ENCODE assay signal across 20 cellular contexts in genomic region chr7:591856-592628, GRCh38.
DNase-seq lines count a peak whose midpoint lies in the region; ATAC-seq, FAIRE-seq and TF ChIP-seq lines count a peak whose summit lies in the region.
"Had no signal": no experiment of that assay in that cellular context is flagged by ENCODE, and none has a peak within 500 bp of the region (broad histone marks: within the 10 kb centered on the region; RNA-seq: fewer than 3 reads in every experiment).

No MANE protein-coding gene starts in this region.

- H3K27me3 ChIP-seq in HUES6 (ENCODE audit: control insufficient read depth, insufficient read depth, low read length), result no peaks in the 10 kb centered on the region
- H3K27me3 ChIP-seq in H1 (replicated peaks in 1 of 4; ENCODE audit: control insufficient read depth in 3 of 4, extremely low read depth in 1 of 4, insufficient read depth in 3 of 4, low read length in 3 of 4), result no peaks in the 10 kb centered on the region
- H3K27me3 ChIP-seq: MG63 had no signal

- H3K27ac ChIP-seq in HUES6 (ENCODE audit: low read depth, low read length) (0 out of 2 replicates have a peak overlapping the region, but pooled peaks have one; percentile 48), H1 (ENCODE audit: low read depth, low read length) (no peak overlapping the region), temporal lobe (ENCODE audit: low read depth, low read length) (peak overlapping the region; percentile 9)
- H3K27ac ChIP-seq: 22Rv1, HL-60 had no signal

- no peak overlapping the region for H2BK15ac ChIP-seq in H1 (ENCODE audit: low read length)

- no peak for TF ChIP-seq CTCF in H1 (IDR thresholded peaks at IDR 0.05; ENCODE audit: control extremely low read depth in 1 of 3, insufficient read depth in 1 of 3, low read depth in 1 of 3, low read length in 3 of 3)

- no peak for DNase-seq in activated naive CD4-positive, alpha-beta T cell treated with anti-CD3 and anti-CD28 coated beads, Interleukin-2, amount 10 ng/mL, durations not matched to agents 7 days and 5 days
- DNase-seq in H1 (ENCODE audit: low read depth in 1 of 2, low spot score in 2 of 2), result no peak
- no peak for DNase-seq in MV-4-11 (lab: John Stamatoyannopoulos, UW)
- no peak for DNase-seq in H54 (ENCODE audit: insufficient read length, low spot score)
- DNase-seq: Caco-2, KG1, MG63, NCI-H1105 treated with DMSO at 0.1 percent for 48 hours, NCI-H187 treated with DMSO at 0.1 percent for 48 hours, NCI-H446, SK-N-SH had no signal

- WGBS in H1 (ENCODE audit: extremely low coverage in 1 of 2, insufficient coverage in 1 of 2, insufficient read length in 1 of 2, insufficient replicate concordance in 2 of 2, low coverage in 1 of 2, low lambda C conversion rate in 2 of 2, missing lambda C conversion rate in 1 of 2), 2 experiments, result 91% methylated on average over 42 of the region's 42 CpGs; no CpG with 5 or more reads in 1 of the 2 experiments

- no peak overlapping the region for H2AK5ac ChIP-seq in H1 (ENCODE audit: low read depth, low read length)

- peak overlapping the region; percentile 24; the same call in 1 of the 2 replicates for H2BK5ac ChIP-seq in H1 (ENCODE audit: low read depth, low read length)

- peaks cover 18% of the 10 kb centered on the region for H3K36me3 Mint-ChIP-seq in activated naive CD4-positive, alpha-beta T cell treated with anti-CD3 and anti-CD28 coated beads, Interleukin-2, amount 50 U/mL, for 24 hours
- peaks cover 28% of the 10 kb centered on the region for H3K36me3 Mint-ChIP-seq in activated naive CD4-positive, alpha-beta T cell treated with anti-CD3 and anti-CD28 coated beads, Interleukin-2, amount 10 ng/mL, durations not matched to agents 7 days and 5 days
- H3K36me3 Mint-ChIP-seq: CD14-positive monocyte had no signal

- H3K23ac ChIP-seq in H1 (ENCODE audit: insufficient read length), result no peak overlapping the region

- TF ChIP-seq RAD21 in H1 (IDR thresholded peaks at IDR 0.05 in 1 of 2, conservative IDR thresholded peaks at IDR 0.05 in 1 of 2; ENCODE audit: low read depth in 2 of 2, low read length in 2 of 2), result no peak

- H3K4me1 ChIP-seq in HUES6 (ENCODE audit: control insufficient read depth, insufficient read depth, low read length) (no peaks in the 10 kb centered on the region), H1 (replicated peaks in 1 of 4; ENCODE audit: control insufficient read depth in 3 of 4, insufficient read depth in 4 of 4, low read length in 3 of 4) (no peaks in the 10 kb centered on the region)

- no peaks in the 10 kb centered on the region for H3K9me3 ChIP-seq in HUES6 (ENCODE audit: control insufficient read depth, insufficient read depth, low read depth, low read length)
- H3K9me3 ChIP-seq in H1 (ENCODE audit: insufficient read depth in 2 of 2, low read depth in 1 of 2, low read length in 1 of 2), result peaks cover 4 to 5% of the 10 kb centered on the region in 2 experiments; a peak in 3 of 4 replicates
- H3K9me3 ChIP-seq: MG63, SK-N-SH had no signal

- FAIRE-seq in H1 (lab: Jason Lieb, UNC), result no peak
- FAIRE-seq in H54 (lab: Jason Lieb, UNC), result no peak
- FAIRE-seq: GM12878, GM18507 had no signal

- peaks cover 0 to 5% of the 10 kb centered on the region in 2 experiments for H4K20me1 ChIP-seq in H1 (replicated peaks in 1 of 2; ENCODE audit: control insufficient read depth in 1 of 2, insufficient read depth in 2 of 2, low read length in 2 of 2)

- no peaks in the 10 kb centered on the region for H3K27me3 Mint-ChIP-seq in activated naive CD4-positive, alpha-beta T cell treated with anti-CD3 and anti-CD28 coated beads, Interleukin-2, amount 50 U/mL, for 24 hours
- H3K27me3 Mint-ChIP-seq in activated naive CD4-positive, alpha-beta T cell treated with anti-CD3 and anti-CD28 coated beads, Interleukin-2, amount 10 ng/mL, durations not matched to agents 7 days and 5 days, result no peaks in the 10 kb centered on the region

- no peak overlapping the region for H3K4me3 ChIP-seq in HUES6 (ENCODE audit: low read depth, low read length)
- H3K4me3 ChIP-seq in H1 (ENCODE audit: extremely low read depth in 1 of 4, insufficient read depth in 2 of 4, low read depth in 3 of 4, low read length in 4 of 4), result no peak overlapping the region
- H3K4me3 ChIP-seq: GM12878, MG63 had no signal

- H3K79me1 ChIP-seq in H1 (ENCODE audit: low read depth, low read length), result no peaks in the 10 kb centered on the region

- no peak for ATAC-seq in HG02885 (IDR thresholded peaks at IDR 0.05; ENCODE audit: poor library complexity, unreplicated experiment)

- H3K4me2 ChIP-seq in H1 (ENCODE audit: insufficient read depth in 1 of 2, low read depth in 2 of 2, low read length in 2 of 2), result no peak overlapping the region
- H3K4me2 ChIP-seq: SK-N-SH had no signal

- H3K56ac ChIP-seq in H1 (replicated peaks; ENCODE audit: insufficient read length, low read depth, low read length), result no peak overlapping the region

- H2AFZ ChIP-seq in H1 (ENCODE audit: low read length), result no peak overlapping the region

- no peak overlapping the region for H2BK20ac ChIP-seq in H1 (ENCODE audit: low read length)

- H2BK12ac ChIP-seq in H1 (ENCODE audit: low read depth, low read length), result no peak overlapping the region

- H3K4me1 Mint-ChIP-seq in activated naive CD4-positive, alpha-beta T cell treated with anti-CD3 and anti-CD28 coated beads, Interleukin-2, amount 50 U/mL, for 24 hours, result peaks cover 18% of the 10 kb centered on the region
- H3K4me1 Mint-ChIP-seq in activated naive CD4-positive, alpha-beta T cell treated with anti-CD3 and anti-CD28 coated beads, Interleukin-2, amount 10 ng/mL, durations not matched to agents 7 days and 5 days, result peaks cover 16% of the 10 kb centered on the region

- peaks cover 7% of the 10 kb centered on the region; the same call in 1 of the 2 replicates for H3K23me2 ChIP-seq in H1 (ENCODE audit: low read depth, low read length)

- no peak overlapping the region for H2BK120ac ChIP-seq in H1 (replicated peaks; ENCODE audit: low read depth, low read length)

- H3K9me3 Mint-ChIP-seq in activated naive CD4-positive, alpha-beta T cell treated with anti-CD3 and anti-CD28 coated beads, Interleukin-2, amount 50 U/mL, for 24 hours, result peaks cover 5% of the 10 kb centered on the region
- peaks cover 12% of the 10 kb centered on the region for H3K9me3 Mint-ChIP-seq in activated naive CD4-positive, alpha-beta T cell treated with anti-CD3 and anti-CD28 coated beads, Interleukin-2, amount 10 ng/mL, durations not matched to agents 7 days and 5 days

- POLR2A ChIA-PET in H1 (lab: Charles Lee; ENCODE audit: partially characterized antibody), result no interaction called here

- no peak overlapping the region for H4K5ac ChIP-seq in H1 (ENCODE audit: insufficient read length, low read depth, low read length)

- H3K18ac ChIP-seq in H1 (ENCODE audit: extremely low read depth, low read length), result no peak overlapping the region

- no peak overlapping the region for H4K91ac ChIP-seq in H1 (replicated peaks; ENCODE audit: insufficient read length, low read length)

- H3K4me3 Mint-ChIP-seq in activated naive CD4-positive, alpha-beta T cell treated with anti-CD3 and anti-CD28 coated beads, Interleukin-2, amount 50 U/mL, for 24 hours, result no peak overlapping the region
- H3K4me3 Mint-ChIP-seq in activated naive CD4-positive, alpha-beta T cell treated with anti-CD3 and anti-CD28 coated beads, Interleukin-2, amount 10 ng/mL, durations not matched to agents 7 days and 5 days, result no peak overlapping the region

- no peak overlapping the region for H3K14ac ChIP-seq in H1 (ENCODE audit: insufficient read length)

- H3K36me3 ChIP-seq in HUES6 (ENCODE audit: control insufficient read depth, insufficient read depth, low read length) (peaks cover 18% of the 10 kb centered on the region), H1 (ENCODE audit: control insufficient read depth in 2 of 4, insufficient read depth in 4 of 4, low read length in 3 of 4) (peaks cover 0 to 17% (median 10%) of the 10 kb centered on the region in 4 experiments; a peak in 6 of 8 replicates)
- H3K36me3 ChIP-seq: MG63 had no signal

- no peak for TF ChIP-seq EP300 in H1 (IDR thresholded peaks at IDR 0.05; ENCODE audit: borderline replicate concordance in 1 of 2, low read depth in 2 of 2, low read length in 2 of 2)

- CTCF ChIA-PET in activated naive CD4-positive, alpha-beta T cell treated with anti-CD3 and anti-CD28 coated beads, Interleukin-2, amount 10 ng/mL, durations not matched to agents 7 days and 5 days (lab: Charles Lee), result no interaction called here
- CTCF ChIA-PET in H1 (lab: Charles Lee; ENCODE audit: partially characterized antibody), result interaction anchor here (1.0 kb wide), 1 partner anchor 11 kb away, joined by 3 read pairs; no protein-coding TSS in a partner anchor

- no peak overlapping the region for H3K4ac ChIP-seq in H1 (replicated peaks; ENCODE audit: insufficient read length, low read depth, low read length)

- TF ChIP-seq POLR2A in H1 (IDR thresholded peaks at IDR 0.05; ENCODE audit: control extremely low read depth in 1 of 2, low read depth in 2 of 2, low read length in 2 of 2), result no peak
- no peak for TF ChIP-seq POLR2A in H54 (IDR thresholded peaks at IDR 0.05; ENCODE audit: low read depth, low read length)

- H3K79me2 ChIP-seq in H1 (ENCODE audit: control insufficient read depth in 1 of 2, insufficient read depth in 2 of 2, low read length in 2 of 2), result no peaks in the 10 kb centered on the region

- H3K27ac Mint-ChIP-seq in activated naive CD4-positive, alpha-beta T cell treated with anti-CD3 and anti-CD28 coated beads, Interleukin-2, amount 50 U/mL, for 24 hours, result peak overlapping the region; percentile 83
- no peak overlapping the region for H3K27ac Mint-ChIP-seq in activated naive CD4-positive, alpha-beta T cell treated with anti-CD3 and anti-CD28 coated beads, Interleukin-2, amount 10 ng/mL, durations not matched to agents 7 days and 5 days

- no peak overlapping the region for H4K8ac ChIP-seq in H1 (ENCODE audit: extremely low read depth, insufficient read depth, low read length)

- H3K9ac ChIP-seq in HUES6 (ENCODE audit: low read length) (no peak overlapping the region), H1 (replicated peaks in 1 of 4; ENCODE audit: extremely low read depth in 1 of 4, low read depth in 3 of 4, low read length in 3 of 4) (no peak overlapping the region)
- H3K9ac ChIP-seq: SK-N-SH had no signal

TF ChIP-seq in H1, 55 proteins besides CTCF, POLR2A, EP300 and RAD21 (continues in another document):
- TF ChIP-seq CBX5 (IDR thresholded peaks at IDR 0.05; ENCODE audit: low read depth, low read length) (no peak), SP4 (IDR thresholded peaks at IDR 0.05; ENCODE audit: low read length) (no peak), EZH2 (IDR thresholded peaks at IDR 0.05; ENCODE audit: low read depth, low read length, severe bottlenecking) (no peak), CREB1 (IDR thresholded peaks at IDR 0.05) (no peak), SAP30 (IDR thresholded peaks at IDR 0.05; ENCODE audit: insufficient read depth, insufficient replicate concordance, low read length) (no peak), GTF2F1 (IDR thresholded peaks at IDR 0.05; ENCODE audit: borderline replicate concordance, low read depth, low read length) (no peak), ZNF274 (IDR thresholded peaks at IDR 0.05; ENCODE audit: borderline replicate concordance, extremely low read depth, low read length) (no peak), CTBP2 (IDR thresholded peaks at IDR 0.05; ENCODE audit: borderline replicate concordance, insufficient read depth, insufficient read length, low read length) (no peak), POU5F1 (IDR thresholded peaks at IDR 0.05; ENCODE audit: low read depth, low read length) (no peak), TCF12 (IDR thresholded peaks at IDR 0.05; ENCODE audit: low read depth, low read length) (no peak)
